17 cellular contexts compared by ENCODE assay signal in genomic region chr1:30618335-30618747, GRCh38.
DNase-seq lines count a peak whose midpoint lies in the region; ATAC-seq and TF ChIP-seq lines count a peak whose summit lies in the region.
"Had no signal": no experiment of that assay in that cellular context is flagged by ENCODE, and none has a peak within 500 bp of the region (broad histone marks: within the 10 kb centered on the region; RNA-seq: fewer than 3 reads in every experiment).

No MANE protein-coding gene starts in this region.

- no peak overlapping the region for H3K4me3 ChIP-seq in PC-3 (ENCODE audit: low read length)
- H3K4me3 ChIP-seq: transverse colon had no signal

- no peaks in the 10 kb centered on the region for H3K27me3 ChIP-seq in PC-3 (ENCODE audit: low read length)
- H3K27me3 ChIP-seq: transverse colon had no signal

- H3K79me2 ChIP-seq in PC-3 (ENCODE audit: low read length), result no peaks in the 10 kb centered on the region

- H2AFZ ChIP-seq in PC-3 (ENCODE audit: low read length), result no peak overlapping the region

- H3K36me3 Mint-ChIP-seq in Calu3 (ENCODE audit: insufficient read depth, unreplicated experiment), result no peaks in the 10 kb centered on the region
- H3K36me3 Mint-ChIP-seq: stimulated activated memory B cell treated with anti-CD40 and anti-IgM and Interleukin-4, amounts not matched to agents 10 μg/mL and 1 μg/mL and 100 μg/mL, for 72 hours had no signal

- no peak overlapping the region for H3K4me2 ChIP-seq in PC-3 (ENCODE audit: low read length)

- H3K4me3 Mint-ChIP-seq in Calu3 (ENCODE audit: low read depth, unreplicated experiment), result no peak overlapping the region
- H3K4me3 Mint-ChIP-seq: HFFc6; stimulated activated memory B cell treated with anti-CD40 and anti-IgM and Interleukin-4, amounts not matched to agents 10 μg/mL and 1 μg/mL and 100 μg/mL, for 72 hours had no signal

- no peak overlapping the region for H3K9ac ChIP-seq in PC-3 (ENCODE audit: low read length)

- H3K27ac Mint-ChIP-seq in Calu3 (ENCODE audit: unreplicated experiment), result no peak overlapping the region
- H3K27ac Mint-ChIP-seq: HFFc6; stimulated activated memory B cell treated with anti-CD40 and anti-IgM and Interleukin-4, amounts not matched to agents 10 μg/mL and 1 μg/mL and 100 μg/mL, for 72 hours had no signal

- peaks cover 4% of the 10 kb centered on the region; the same call in 1 of the 2 replicates for H3K4me1 ChIP-seq in PC-3 (ENCODE audit: insufficient read depth, low read length)
- H3K4me1 ChIP-seq: transverse colon had no signal

- CTCF ChIA-PET in Calu3 (lab: Charles Lee), result no interaction called here
- CTCF ChIA-PET in PC-3 (lab: Charles Lee), result no interaction called here

- TF ChIP-seq CTCF in Calu3 (IDR thresholded peaks at IDR 0.05; ENCODE audit: unreplicated experiment) (no peak), PC-3 (conservative IDR thresholded peaks at IDR 0.05; ENCODE audit: low read depth, low read length) (no peak)

- no peaks in the 10 kb centered on the region for H3K9me3 ChIP-seq in PC-3 (ENCODE audit: low read length)
- H3K9me3 ChIP-seq: transverse colon had no signal

- H3K36me3 ChIP-seq in PC-3 (ENCODE audit: low read depth, low read length), result no peaks in the 10 kb centered on the region
- H3K36me3 ChIP-seq: transverse colon had no signal

- no peak overlapping the region for H3K27ac ChIP-seq in PC-3 (ENCODE audit: low read length)
- H3K27ac ChIP-seq: transverse colon had no signal

- peaks cover 69% of the 10 kb centered on the region for H3K27me3 Mint-ChIP-seq in Calu3 (ENCODE audit: unreplicated experiment)

- POLR2A ChIA-PET in PC-3 (lab: Charles Lee; ENCODE audit: unreplicated experiment), result no interaction called here

- H3K4me1 Mint-ChIP-seq in Calu3 (ENCODE audit: low read depth, unreplicated experiment), result peaks cover 8% of the 10 kb centered on the region
- H3K4me1 Mint-ChIP-seq: stimulated activated memory B cell treated with anti-CD40 and anti-IgM and Interleukin-4, amounts not matched to agents 10 μg/mL and 1 μg/mL and 100 μg/mL, for 72 hours had no signal

- peak; percentile 6 for DNase-seq in AG08395 (ENCODE audit: low spot score)
- DNase-seq in Calu3, result peak; percentile 30
- DNase-seq in PC-3, result peak; percentile 31
- DNase-seq in glomerular visceral epithelial cell (ENCODE audit: extremely low spot score), result peak; percentile 7
- no peak for DNase-seq in NCI-H69 (lab: John Stamatoyannopoulos, UW)
- no peak for DNase-seq in effector CD8-positive, alpha-beta T cell (lab: John Stamatoyannopoulos, UW)
- DNase-seq: activated CD8-positive, alpha-beta memory T cell treated with anti-CD3 and anti-CD28 coated beads, Interleukin-2, amount 50 U/mL, for 4 hours; foreskin melanocyte; HFFc6; IMR-90; NCI-H2081 treated with DMSO at 0.1 percent for 48 hours; SHP77 treated with DMSO at 0.1 percent for 48 hours; transverse colon had no signal

- BruUV-seq in Calu3 (replicated peaks; lab: Mats Ljungman, UMichigan) (no TSS peak), PC-3 (replicated peaks; lab: Mats Ljungman, UMichigan) (no TSS peak)

- no peaks in the 10 kb centered on the region for H3F3A ChIP-seq in PC-3 (ENCODE audit: low read length, unreplicated experiment)

- intact Hi-C loops in Calu3 (cut with micrococcal nuclease; ENCODE audit: unreplicated experiment), result no loop called here
- intact Hi-C loops in PC-3 (cut with micrococcal nuclease), result no loop called here

- H3K9me2 ChIP-seq in PC-3 (replicated peaks; ENCODE audit: low read length), result no peaks in the 10 kb centered on the region

- H3K9me3 Mint-ChIP-seq in Calu3 (ENCODE audit: low read depth, unreplicated experiment), result peaks cover 7% of the 10 kb centered on the region

- H4K20me1 ChIP-seq in PC-3 (ENCODE audit: low read length), result no peaks in the 10 kb centered on the region

- ATAC-seq in PC-3 (peak; percentile 33; the same call in 1 of the 2 replicates), HG03442 (IDR thresholded peaks at IDR 0.05; ENCODE audit: unreplicated experiment) (no peak), HG03108 (IDR thresholded peaks at IDR 0.05; ENCODE audit: unreplicated experiment) (no peak)
- ATAC-seq: activated CD4-positive, CD25-positive, alpha-beta regulatory T cell treated with anti-CD3 and anti-CD28 coated beads, Interleukin-2, amount 50 U/mL, for 24 hours; stimulated activated memory B cell treated with anti-CD40 and anti-IgM and Interleukin-4, amounts not matched to agents 10 μg/mL and 1 μg/mL and 100 μg/mL, for 72 hours had no signal

Comparison
In these comparisons a context has a peak if more than half of its experiments do, and no peak if none do; other contexts are left out.
1. DNase-seq: peak in AG08395 (single experiment), Calu3 (single experiment), PC-3 (single experiment) and glomerular visceral epithelial cell (single experiment); none in NCI-H69 (single experiment) and effector CD8-positive, alpha-beta T cell (single experiment).